Comparison of ENCODE assay signal across 1 cellular context in genomic region chr3:98555025-98555379, GRCh38.
TF ChIP-seq lines count a peak whose summit lies in the region.

No MANE protein-coding gene starts in this region.

TF ChIP-seq in GM12878, 131 proteins besides CTCF, POLR2A, EP300 and RAD21:
- peak; percentile 62; the same call in 1 of the 2 replicates for TF ChIP-seq POLR2AphosphoS5 (IDR thresholded peaks at IDR 0.05; ENCODE audit: low read length)
- TF ChIP-seq CREM (IDR thresholded peaks at IDR 0.05; ENCODE audit: low read depth), result no peak
TF ChIP-seq in GM12878: peak in this region for 1.
